In the genomic region with DNA sequence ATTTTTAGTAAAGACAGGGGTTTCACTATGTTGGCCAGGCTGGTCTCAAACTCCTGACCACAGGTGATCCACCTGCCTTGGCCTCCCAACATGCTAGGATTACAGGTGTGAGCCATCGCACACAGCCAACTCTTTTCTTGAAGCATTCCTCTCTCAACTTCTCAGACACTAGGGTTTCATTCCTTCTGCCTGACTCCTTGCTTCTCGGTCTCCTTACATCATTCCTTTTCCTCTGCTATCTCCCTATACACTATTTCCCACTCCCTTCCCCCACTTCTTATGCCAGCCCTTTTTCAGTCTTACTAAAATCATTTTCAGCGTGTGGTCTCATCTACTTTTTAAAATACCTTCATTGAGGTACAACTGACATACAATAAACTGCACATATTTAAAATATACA, we compare ENCODE assay signal across 1 cellular context.
TF ChIP-seq lines count a peak whose summit lies in the region.

No MANE protein-coding gene starts in this region.

TF ChIP-seq in IMR-90, 13 proteins besides CTCF, POLR2A, EP300 and RAD21 (continued from another document):
- no peak for TF ChIP-seq USF2 (IDR thresholded peaks at IDR 0.05; ENCODE audit: low read depth, low read length)
- TF ChIP-seq MAZ (IDR thresholded peaks at IDR 0.05; ENCODE audit: borderline replicate concordance, low read depth, low read length) = no peak
- TF ChIP-seq, protein P1, sequence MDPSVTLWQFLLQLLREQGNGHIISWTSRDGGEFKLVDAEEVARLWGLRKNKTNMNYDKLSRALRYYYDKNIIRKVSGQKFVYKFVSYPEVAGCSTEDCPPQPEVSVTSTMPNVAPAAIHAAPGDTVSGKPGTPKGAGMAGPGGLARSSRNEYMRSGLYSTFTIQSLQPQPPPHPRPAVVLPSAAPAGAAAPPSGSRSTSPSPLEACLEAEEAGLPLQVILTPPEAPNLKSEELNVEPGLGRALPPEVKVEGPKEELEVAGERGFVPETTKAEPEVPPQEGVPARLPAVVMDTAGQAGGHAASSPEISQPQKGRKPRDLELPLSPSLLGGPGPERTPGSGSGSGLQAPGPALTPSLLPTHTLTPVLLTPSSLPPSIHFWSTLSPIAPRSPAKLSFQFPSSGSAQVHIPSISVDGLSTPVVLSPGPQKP (IDR thresholded peaks at IDR 0.05; ENCODE audit: borderline replicate concordance, low read depth, low read length) = no peak
- no peak for TF ChIP-seq RFX5 (IDR thresholded peaks at IDR 0.05; ENCODE audit: low read depth, low read length)
- no peak for TF ChIP-seq RCOR1 (IDR thresholded peaks at IDR 0.05; ENCODE audit: insufficient replicate concordance, low read length)
- TF ChIP-seq FOS (IDR thresholded peaks at IDR 0.05; ENCODE audit: low read depth, low read length) = no peak
- no peak for TF ChIP-seq BHLHE40 (IDR thresholded peaks at IDR 0.05; ENCODE audit: low read depth, low read length)
- TF ChIP-seq NFE2L2 (IDR thresholded peaks at IDR 0.05; ENCODE audit: low read depth, low read length) = no peak
- TF ChIP-seq CEBPB (IDR thresholded peaks at IDR 0.05; ENCODE audit: low read depth, low read length) = no peak; the same call in 1 of the 2 replicates
- TF ChIP-seq MAFK (IDR thresholded peaks at IDR 0.05; ENCODE audit: low read depth, low read length) = no peak
- TF ChIP-seq MXI1 (IDR thresholded peaks at IDR 0.05; ENCODE audit: borderline replicate concordance, low read depth, low read length) = no peak
- no peak for TF ChIP-seq SMC3 (IDR thresholded peaks at IDR 0.05; ENCODE audit: low read depth, low read length)
